26 cellular contexts compared by ENCODE assay signal in genomic region chr21:44589094-44589493, GRCh38. TPM values are rescaled to one million over a fixed set of nuclear protein-coding genes. Genes with fewer than 3 reads are reported as not detected.
DNase-seq lines count a peak whose midpoint lies in the region; ATAC-seq, FAIRE-seq and TF ChIP-seq lines count a peak whose summit lies in the region.
"Had no signal": no experiment of that assay in that cellular context is flagged by ENCODE, and none has a peak within 500 bp of the region (broad histone marks: within the 10 kb centered on the region; RNA-seq: fewer than 3 reads in every experiment).

No MANE protein-coding gene starts in this region.

- H3K36me3 ChIP-seq in HEK293 (ENCODE audit: control insufficient read depth in 2 of 2, insufficient read depth in 1 of 2, low read length in 2 of 2) (no peaks in the 10 kb centered on the region), K562 (ENCODE audit: control insufficient read depth, insufficient read depth, low read length) (no peaks in the 10 kb centered on the region), esophagus muscularis mucosa (no peaks in the 10 kb centered on the region)
- H3K36me3 ChIP-seq in CD8-positive, alpha-beta T cell (ENCODE audit: insufficient read depth, low read length), result no peaks in the 10 kb centered on the region
- H3K36me3 ChIP-seq: BE2C, BLaER1 had no signal

- H4K20me1 ChIP-seq in K562 (replicated peaks; ENCODE audit: control insufficient read depth, insufficient read depth, low read length), result no peaks in the 10 kb centered on the region
- H4K20me1 ChIP-seq: BLaER1 had no signal

- POLR2A ChIA-PET in HEK293 (lab: Yijun Ruan, JAX) (no interaction called here), K562 (lab: Yijun Ruan, JAX) (no interaction called here)
- POLR2A ChIA-PET in CD8-positive, alpha-beta T cell (lab: Charles Lee), result no interaction called here

- H2AFZ ChIP-seq in K562 (ENCODE audit: low read depth, low read length), result no peak overlapping the region

- TF ChIP-seq EP300 in K562 (IDR thresholded peaks at IDR 0.05; ENCODE audit: low read length) (no peak), esophagus muscularis mucosa (IDR thresholded peaks at IDR 0.05) (no peak)

- no peaks in the 10 kb centered on the region for H3K9me1 ChIP-seq in K562 (ENCODE audit: control insufficient read depth, insufficient read depth, low read length)

- 4% methylated on average over 2 of the region's 2 CpGs for WGBS in K562 (ENCODE audit: insufficient coverage, low coverage, missing lambda C conversion rate)
- 96% methylated on average over 2 of the region's 2 CpGs for WGBS in esophagus muscularis mucosa

- no peak overlapping the region for H3K27ac ChIP-seq in HEK293 (ENCODE audit: extremely low read depth, low read depth, low read length)
- H3K27ac ChIP-seq in K562 (ENCODE audit: extremely low read depth, low read depth, low read length), result no peak overlapping the region
- no peak overlapping the region for H3K27ac ChIP-seq in esophagus muscularis mucosa (replicated peaks in 1 of 4)
- H3K27ac ChIP-seq in CD8-positive, alpha-beta T cell (ENCODE audit: low read depth, low read length), result no peak overlapping the region
- H3K27ac ChIP-seq: BLaER1 had no signal

- in situ Hi-C loops in K562 (cut with MboI), result no loop called here

- CTCF ChIA-PET in HEK293 (lab: Yijun Ruan, JAX), result no interaction called here
- CTCF ChIA-PET in K562 (lab: Yijun Ruan, JAX; ENCODE audit: low intra/inter-chr PET ratio), result no interaction called here
- CTCF ChIA-PET in CD8-positive, alpha-beta T cell (lab: Charles Lee), result no interaction called here

- DNase-seq in K562 (ENCODE audit: extremely low read depth in 1 of 4, low spot score in 3 of 4) (no peak), esophagus muscularis mucosa (ENCODE audit: extremely low spot score) (peak; percentile 45)
- no peak for DNase-seq in stimulated activated effector memory CD8-positive, alpha-beta T cell treated with anti-CD3 and anti-CD28 coated beads, Interleukin-12 subunit alpha, Interleukin-12 subunit beta, amount 100 ng/mL, for 72 hours (ENCODE audit: low spot score in 2 of 2)
- no peak for DNase-seq in CD8-positive, alpha-beta T cell
- DNase-seq: 8988T; ACHN; BE2C; C1 segment of cervical spinal cord; Caco-2; Calu3; CD4-positive, alpha-beta memory T cell; CD4-positive, CD25-positive, alpha-beta regulatory T cell; DMS79 treated with DMSO at 0.1 percent for 48 hours; GF-D8 had no signal

- H3K9me3 Mint-ChIP-seq in stimulated activated effector memory CD8-positive, alpha-beta T cell treated with anti-CD3 and anti-CD28 coated beads, Interleukin-12 subunit alpha, Interleukin-12 subunit beta, amount 100 ng/mL, for 72 hours, result no peaks in the 10 kb centered on the region
- H3K9me3 Mint-ChIP-seq in CD8-positive, alpha-beta T cell, result peaks cover 4% of the 10 kb centered on the region
- H3K9me3 Mint-ChIP-seq: CD4-positive, alpha-beta memory T cell had no signal

- no peaks in the 10 kb centered on the region for H3K36me3 Mint-ChIP-seq in stimulated activated effector memory CD8-positive, alpha-beta T cell treated with anti-CD3 and anti-CD28 coated beads, Interleukin-12 subunit alpha, Interleukin-12 subunit beta, amount 100 ng/mL, for 72 hours
- no peaks in the 10 kb centered on the region for H3K36me3 Mint-ChIP-seq in CD8-positive, alpha-beta T cell
- H3K36me3 Mint-ChIP-seq: CD14-positive monocyte; CD4-positive, alpha-beta memory T cell had no signal

- H3K9me3 ChIP-seq in HEK293 (ENCODE audit: control insufficient read depth, insufficient read depth, low read depth, low read length) (peaks cover 2% of the 10 kb centered on the region; the same call in 1 of the 2 replicates), K562 (replicated peaks; ENCODE audit: control insufficient read depth, insufficient read depth, low read depth, low read length) (no peaks in the 10 kb centered on the region; the same call in 1 of the 2 replicates), esophagus muscularis mucosa (no peaks in the 10 kb centered on the region)
- no peaks in the 10 kb centered on the region for H3K9me3 ChIP-seq in CD8-positive, alpha-beta T cell (ENCODE audit: low read length)
- H3K9me3 ChIP-seq: BE2C, Caco-2 had no signal

- no peak for TF ChIP-seq RAD21 in K562 (CRISPR knock-in tag; conservative IDR thresholded peaks at IDR 0.05 in 1 of 2, IDR thresholded peaks at IDR 0.05 in 1 of 2)

- no peak overlapping the region for H3K4me2 ChIP-seq in K562 (ENCODE audit: insufficient read depth, low read length)
- H3K4me2 ChIP-seq: BLaER1 had no signal

- no peak overlapping the region for H3K9ac ChIP-seq in K562 (ENCODE audit: insufficient read depth in 1 of 2, low read depth in 2 of 2, low read length in 2 of 2)
- H3K9ac ChIP-seq: BLaER1 had no signal

- TF ChIP-seq CTCF in HEK293 (tag by site-specific recombination; IDR thresholded peaks at IDR 0.05) (no peak), K562 (IDR thresholded peaks at IDR 0.05 in 2 of 3, conservative IDR thresholded peaks at IDR 0.05 in 1 of 3; ENCODE audit: insufficient read depth in 2 of 3, low read depth in 1 of 3, low read length in 3 of 3) (no peak), esophagus muscularis mucosa (IDR thresholded peaks at IDR 0.05) (no peak)
- no peak for TF ChIP-seq CTCF in CD8-positive, alpha-beta T cell (IDR thresholded peaks at IDR 0.05)

- H3K27me3 ChIP-seq in K562 (ENCODE audit: control insufficient read depth in 2 of 2, insufficient read depth in 2 of 2, low read length in 2 of 2) (peaks cover 0 to 9% of the 10 kb centered on the region in 2 experiments; a peak in 1 of 5 replicates), esophagus muscularis mucosa (peaks cover 0 to 64% (median 0%) of the 10 kb centered on the region in 4 donors)
- H3K27me3 ChIP-seq in CD8-positive, alpha-beta T cell (ENCODE audit: insufficient read depth, low read length), result no peaks in the 10 kb centered on the region
- H3K27me3 ChIP-seq: BLaER1 had no signal

- ATAC-seq in K562, result no peak
- no peak for ATAC-seq in stimulated activated effector memory CD8-positive, alpha-beta T cell treated with anti-CD3 and anti-CD28 coated beads, Interleukin-12 subunit alpha, Interleukin-12 subunit beta, amount 100 ng/mL, for 72 hours
- no peak for ATAC-seq in GM21367 (IDR thresholded peaks at IDR 0.05; ENCODE audit: unreplicated experiment)
- no peak for ATAC-seq in HG02852 (IDR thresholded peaks at IDR 0.05; ENCODE audit: unreplicated experiment)
- ATAC-seq in CD8-positive, alpha-beta T cell, result no peak

- H3K4me3 Mint-ChIP-seq in stimulated activated effector memory CD8-positive, alpha-beta T cell treated with anti-CD3 and anti-CD28 coated beads, Interleukin-12 subunit alpha, Interleukin-12 subunit beta, amount 100 ng/mL, for 72 hours, result no peak overlapping the region
- H3K4me3 Mint-ChIP-seq in CD8-positive, alpha-beta T cell, result no peak overlapping the region
- H3K4me3 Mint-ChIP-seq: CD14-positive monocyte; CD4-positive, alpha-beta memory T cell; CD4-positive, CD25-positive, alpha-beta regulatory T cell had no signal

- H3K27ac Mint-ChIP-seq in stimulated activated effector memory CD8-positive, alpha-beta T cell treated with anti-CD3 and anti-CD28 coated beads, Interleukin-12 subunit alpha, Interleukin-12 subunit beta, amount 100 ng/mL, for 72 hours, result peak overlapping the region; percentile 50
- H3K27ac Mint-ChIP-seq in CD8-positive, alpha-beta T cell, result no peak overlapping the region
- H3K27ac Mint-ChIP-seq: CD14-positive monocyte; CD4-positive, CD25-positive, alpha-beta regulatory T cell had no signal

- intact Hi-C loops in K562 (cut with micrococcal nuclease) (no loop called here), esophagus muscularis mucosa (cut with DNase I) (no loop called here)
- intact Hi-C loops in CD8-positive, alpha-beta T cell (cut with DNase I, micrococcal nuclease), result no loop called here

- no peak for TF ChIP-seq POLR2A in K562 (conservative IDR thresholded peaks at IDR 0.05)
- no peak for TF ChIP-seq POLR2A in esophagus muscularis mucosa (IDR thresholded peaks at IDR 0.05; ENCODE audit: low read depth)

- H3K4me3 ChIP-seq in HEK293 (ENCODE audit: low read depth, low read length) (no peak overlapping the region), K562 (no peak overlapping the region), esophagus muscularis mucosa (no peak overlapping the region)
- H3K4me3 ChIP-seq in CD8-positive, alpha-beta T cell (ENCODE audit: low read depth, low read length), result no peak overlapping the region
- H3K4me3 ChIP-seq: BLaER1 had no signal

- no peaks in the 10 kb centered on the region for H3K4me1 Mint-ChIP-seq in stimulated activated effector memory CD8-positive, alpha-beta T cell treated with anti-CD3 and anti-CD28 coated beads, Interleukin-12 subunit alpha, Interleukin-12 subunit beta, amount 100 ng/mL, for 72 hours
- H3K4me1 Mint-ChIP-seq in CD8-positive, alpha-beta T cell (ENCODE audit: low read depth), result peaks cover 4% of the 10 kb centered on the region
- H3K4me1 Mint-ChIP-seq: CD14-positive monocyte had no signal

- no peaks in the 10 kb centered on the region for H3K4me1 ChIP-seq in HEK293 (ENCODE audit: control insufficient read depth, insufficient read depth, low read length)
- H3K4me1 ChIP-seq in K562 (replicated peaks in 1 of 2; ENCODE audit: control insufficient read depth in 2 of 2, insufficient read depth in 2 of 2, low read length in 2 of 2), result peaks cover 14 to 37% of the 10 kb centered on the region in 2 experiments
- H3K4me1 ChIP-seq in esophagus muscularis mucosa, result peaks cover 0 to 5% (median 2%) of the 10 kb centered on the region in 4 donors
- H3K4me1 ChIP-seq in CD8-positive, alpha-beta T cell (ENCODE audit: insufficient read depth, low read length), result no peaks in the 10 kb centered on the region
- H3K4me1 ChIP-seq: BE2C, Caco-2 had no signal

- no peak for FAIRE-seq in K562 (lab: Jason Lieb, UNC)
- FAIRE-seq: A204.1, D721Med, G401.6, GM12891, GM19239 had no signal

- peaks cover 22% of the 10 kb centered on the region for H3K27me3 Mint-ChIP-seq in CD8-positive, alpha-beta T cell (ENCODE audit: low read depth)

- no peaks in the 10 kb centered on the region for H3K79me2 ChIP-seq in K562 (ENCODE audit: control insufficient read depth, insufficient read depth, low read length)

- no TSS peak for BruUV-seq in K562 (replicated peaks; lab: Mats Ljungman, UMichigan)

RNA-seq across cellular contexts. Expression of gene KRTAP10-6, which starts 3.2 kb away (rescaled TPM):
- not detected in 2 replicates for total RNA-seq in K562 (2011; cell fraction: chromatin; rRNA removed; ENCODE audit: low replicate concordance)
- total RNA-seq in K562 (2011; cell fraction: nucleolus; rRNA removed), result not detected in 2 replicates
- not detected in 2 replicates for total RNA-seq in K562 (2011; cell fraction: nucleoplasm; rRNA removed)
- total RNA-seq in K562 (2014; rRNA removed) (not detected in 2 replicates), K562 (2014; rRNA removed; fragmentation: Illumina TruSeq; extraction: Trizol) (not detected in 2 replicates), K562 (2015; rRNA removed; fragmentation: Illumina TruSeq; extraction: Trizol) (not detected in 2 replicates), K562 (2021) (not detected in 2 replicates), esophagus muscularis mucosa (not detected)
- polyA plus RNA-seq in K562 (2011; rRNA removed) (not detected in 2 replicates), K562 (2014; fragmentation: Illumina TruSeq; extraction: Trizol) (not detected in 2 replicates), K562 (2014; fragmentation: Nextera tagmentation; extraction: Ambion mirVana) (not detected), K562 (2014; rRNA removed) (not detected in 2 replicates)
- polyA plus RNA-seq in K562 (2011; cell fraction: cytosol; rRNA removed), result not detected in 2 replicates
- not detected in 2 replicates for polyA plus RNA-seq in K562 (2011; cell fraction: nucleus; rRNA removed)
- polyA plus RNA-seq in K562 (2012), result not detected in 2 replicates
- polyA minus RNA-seq in K562 (2011; rRNA and poly(A)+ RNA removed), result not detected in 2 replicates
- polyA minus RNA-seq in K562 (2011; cell fraction: cytosol; rRNA and poly(A)+ RNA removed), result not detected in 2 replicates
- polyA minus RNA-seq in K562 (2011; cell fraction: nucleus; rRNA and poly(A)+ RNA removed), result not detected in 2 replicates
- not detected for total RNA-seq in CD8-positive, alpha-beta T cell
- total RNA-seq: Caco-2; Calu3; CD4-positive, alpha-beta memory T cell; CD4-positive, CD25-positive, alpha-beta regulatory T cell had no signal
- polyA plus RNA-seq: AG04450; CD14-positive monocyte; CD4-positive, alpha-beta memory T cell; CD4-positive, CD25-positive, alpha-beta regulatory T cell had no signal

RNA-seq across cellular contexts. Expression of gene KRTAP10-5, which starts 8.7 kb away (rescaled TPM):
- total RNA-seq in K562 (2011; cell fraction: chromatin; rRNA removed; ENCODE audit: low replicate concordance), result not detected in 2 replicates
- not detected in 2 replicates for total RNA-seq in K562 (2011; cell fraction: nucleolus; rRNA removed)
- not detected in 2 replicates for total RNA-seq in K562 (2011; cell fraction: nucleoplasm; rRNA removed)
- not detected in 2 replicates for total RNA-seq in K562 (2014; rRNA removed)
- not detected in 2 replicates for total RNA-seq in K562 (2014; rRNA removed; fragmentation: Illumina TruSeq; extraction: Trizol)
- not detected in 2 replicates for total RNA-seq in K562 (2015; rRNA removed; fragmentation: Illumina TruSeq; extraction: Trizol)
- not detected in 2 replicates for total RNA-seq in K562 (2021)
- polyA plus RNA-seq in K562 (2011; rRNA removed), result not detected in 2 replicates
- not detected in 2 replicates for polyA plus RNA-seq in K562 (2011; cell fraction: cytosol; rRNA removed)
- polyA plus RNA-seq in K562 (2011; cell fraction: nucleus; rRNA removed), result not detected in 2 replicates
- polyA plus RNA-seq in K562 (2012), result not detected in 2 replicates
- not detected in 2 replicates for polyA plus RNA-seq in K562 (2014; fragmentation: Illumina TruSeq; extraction: Trizol)
- not detected for polyA plus RNA-seq in K562 (2014; fragmentation: Nextera tagmentation; extraction: Ambion mirVana)
- not detected in 2 replicates for polyA plus RNA-seq in K562 (2014; rRNA removed)
- not detected in 2 replicates for polyA minus RNA-seq in K562 (2011; rRNA and poly(A)+ RNA removed)
- polyA minus RNA-seq in K562 (2011; cell fraction: cytosol; rRNA and poly(A)+ RNA removed), result not detected in 2 replicates
- polyA minus RNA-seq in K562 (2011; cell fraction: nucleus; rRNA and poly(A)+ RNA removed), result not detected in 2 replicates
- total RNA-seq in esophagus muscularis mucosa, result not detected
- not detected for total RNA-seq in CD8-positive, alpha-beta T cell
- total RNA-seq: A673; Caco-2; Calu3; CD4-positive, alpha-beta memory T cell; CD4-positive, CD25-positive, alpha-beta regulatory T cell had no signal
- polyA plus RNA-seq: AG04450; CD14-positive monocyte; CD4-positive, alpha-beta memory T cell; CD4-positive, CD25-positive, alpha-beta regulatory T cell had no signal

RNA-seq across cellular contexts. Expression of gene KRTAP10-7, which starts 11.3 kb away (rescaled TPM):
- total RNA-seq in K562 (2011; cell fraction: chromatin; rRNA removed; ENCODE audit: low replicate concordance), result not detected in 2 replicates
- not detected in 2 replicates for total RNA-seq in K562 (2011; cell fraction: nucleolus; rRNA removed)
- total RNA-seq in K562 (2011; cell fraction: nucleoplasm; rRNA removed), result not detected in 2 replicates
- total RNA-seq in K562 (2014; rRNA removed), result not detected in 2 replicates
- not detected in 2 replicates for total RNA-seq in K562 (2014; rRNA removed; fragmentation: Illumina TruSeq; extraction: Trizol)
- not detected in 2 replicates for total RNA-seq in K562 (2015; rRNA removed; fragmentation: Illumina TruSeq; extraction: Trizol)
- not detected in 2 replicates for total RNA-seq in K562 (2021)
- polyA plus RNA-seq in K562 (2011; rRNA removed), result not detected in 2 replicates
- not detected in 2 replicates for polyA plus RNA-seq in K562 (2011; cell fraction: cytosol; rRNA removed)
- polyA plus RNA-seq in K562 (2011; cell fraction: nucleus; rRNA removed), result not detected in 2 replicates
- not detected in 2 replicates for polyA plus RNA-seq in K562 (2012)
- not detected in 2 replicates for polyA plus RNA-seq in K562 (2014; fragmentation: Illumina TruSeq; extraction: Trizol)
- polyA plus RNA-seq in K562 (2014; fragmentation: Nextera tagmentation; extraction: Ambion mirVana), result not detected
- not detected in 2 replicates for polyA plus RNA-seq in K562 (2014; rRNA removed)
- polyA minus RNA-seq in K562 (2011; rRNA and poly(A)+ RNA removed), result not detected in 2 replicates
- polyA minus RNA-seq in K562 (2011; cell fraction: cytosol; rRNA and poly(A)+ RNA removed), result not detected in 2 replicates
- not detected in 2 replicates for polyA minus RNA-seq in K562 (2011; cell fraction: nucleus; rRNA and poly(A)+ RNA removed)
- not detected for total RNA-seq in esophagus muscularis mucosa
- not detected for total RNA-seq in CD8-positive, alpha-beta T cell
- total RNA-seq: A673; Caco-2; Calu3; CD4-positive, alpha-beta memory T cell; CD4-positive, CD25-positive, alpha-beta regulatory T cell had no signal
- polyA plus RNA-seq: AG04450; CD14-positive monocyte; CD4-positive, alpha-beta memory T cell; CD4-positive, CD25-positive, alpha-beta regulatory T cell had no signal

RNA-seq across cellular contexts. Expression of gene KRTAP10-4, which starts 15.6 kb away (rescaled TPM):
- not detected in 2 replicates for total RNA-seq in K562 (2011; cell fraction: chromatin; rRNA removed; ENCODE audit: low replicate concordance)
- total RNA-seq in K562 (2011; cell fraction: nucleolus; rRNA removed), result not detected in 2 replicates
- total RNA-seq in K562 (2011; cell fraction: nucleoplasm; rRNA removed), result not detected in 2 replicates
- total RNA-seq in K562 (2014; rRNA removed) (not detected in 2 replicates), K562 (2014; rRNA removed; fragmentation: Illumina TruSeq; extraction: Trizol) (not detected in 2 replicates), K562 (2015; rRNA removed; fragmentation: Illumina TruSeq; extraction: Trizol) (not detected in 2 replicates), K562 (2021) (not detected in 2 replicates), esophagus muscularis mucosa (not detected)
- polyA plus RNA-seq in K562 (2011; rRNA removed) (not detected in 2 replicates), K562 (2014; fragmentation: Illumina TruSeq; extraction: Trizol) (not detected in 2 replicates), K562 (2014; fragmentation: Nextera tagmentation; extraction: Ambion mirVana) (not detected), K562 (2014; rRNA removed) (not detected in 2 replicates)
- not detected in 2 replicates for polyA plus RNA-seq in K562 (2011; cell fraction: cytosol; rRNA removed)
- polyA plus RNA-seq in K562 (2011; cell fraction: nucleus; rRNA removed), result not detected in 2 replicates
- polyA plus RNA-seq in K562 (2012), result not detected in 2 replicates
- polyA minus RNA-seq in K562 (2011; rRNA and poly(A)+ RNA removed), result not detected in 2 replicates
- polyA minus RNA-seq in K562 (2011; cell fraction: cytosol; rRNA and poly(A)+ RNA removed), result not detected in 2 replicates
- not detected in 2 replicates for polyA minus RNA-seq in K562 (2011; cell fraction: nucleus; rRNA and poly(A)+ RNA removed)
- total RNA-seq in CD8-positive, alpha-beta T cell, result not detected
- total RNA-seq: A673; Caco-2; Calu3; CD4-positive, alpha-beta memory T cell; CD4-positive, CD25-positive, alpha-beta regulatory T cell had no signal
- polyA plus RNA-seq: AG04450; CD14-positive monocyte; CD4-positive, alpha-beta memory T cell; CD4-positive, CD25-positive, alpha-beta regulatory T cell had no signal

RNA-seq across cellular contexts. Expression of gene KRTAP10-8, which starts 22.8 kb away (rescaled TPM):
- not detected in 2 replicates for total RNA-seq in K562 (2011; cell fraction: chromatin; rRNA removed; ENCODE audit: low replicate concordance)
- not detected in 2 replicates for total RNA-seq in K562 (2011; cell fraction: nucleolus; rRNA removed)
- not detected in 2 replicates for total RNA-seq in K562 (2011; cell fraction: nucleoplasm; rRNA removed)
- total RNA-seq in K562 (2014; rRNA removed) (not detected in 2 replicates), K562 (2014; rRNA removed; fragmentation: Illumina TruSeq; extraction: Trizol) (not detected in 2 replicates), K562 (2015; rRNA removed; fragmentation: Illumina TruSeq; extraction: Trizol) (not detected in 2 replicates), K562 (2021) (not detected in 2 replicates), esophagus muscularis mucosa (not detected)
- polyA plus RNA-seq in K562 (2011; rRNA removed) (not detected in 2 replicates), K562 (2014; fragmentation: Illumina TruSeq; extraction: Trizol) (not detected in 2 replicates), K562 (2014; fragmentation: Nextera tagmentation; extraction: Ambion mirVana) (not detected), K562 (2014; rRNA removed) (not detected in 2 replicates)
- polyA plus RNA-seq in K562 (2011; cell fraction: cytosol; rRNA removed), result not detected in 2 replicates
- not detected in 2 replicates for polyA plus RNA-seq in K562 (2011; cell fraction: nucleus; rRNA removed)
- not detected in 2 replicates for polyA plus RNA-seq in K562 (2012)
- polyA minus RNA-seq in K562 (2011; rRNA and poly(A)+ RNA removed), result not detected in 2 replicates
- not detected in 2 replicates for polyA minus RNA-seq in K562 (2011; cell fraction: cytosol; rRNA and poly(A)+ RNA removed)
- not detected in 2 replicates for polyA minus RNA-seq in K562 (2011; cell fraction: nucleus; rRNA and poly(A)+ RNA removed)
- not detected for total RNA-seq in CD8-positive, alpha-beta T cell
- total RNA-seq: A673; Caco-2; Calu3; CD4-positive, alpha-beta memory T cell; CD4-positive, CD25-positive, alpha-beta regulatory T cell had no signal
- polyA plus RNA-seq: AG04450; CD14-positive monocyte; CD4-positive, alpha-beta memory T cell; CD4-positive, CD25-positive, alpha-beta regulatory T cell had no signal

Comparison
In these comparisons a context has a peak if more than half of its experiments do, and no peak if none do; other contexts are left out.
1. Of the 44 proteins assayed by ChIP-seq in both K562 and HEK293: peak only in K562: none; only in HEK293: none; in both: ZNF146; in neither: 43.